ENCODE assay signal across 1 cellular context in the genomic region with DNA sequence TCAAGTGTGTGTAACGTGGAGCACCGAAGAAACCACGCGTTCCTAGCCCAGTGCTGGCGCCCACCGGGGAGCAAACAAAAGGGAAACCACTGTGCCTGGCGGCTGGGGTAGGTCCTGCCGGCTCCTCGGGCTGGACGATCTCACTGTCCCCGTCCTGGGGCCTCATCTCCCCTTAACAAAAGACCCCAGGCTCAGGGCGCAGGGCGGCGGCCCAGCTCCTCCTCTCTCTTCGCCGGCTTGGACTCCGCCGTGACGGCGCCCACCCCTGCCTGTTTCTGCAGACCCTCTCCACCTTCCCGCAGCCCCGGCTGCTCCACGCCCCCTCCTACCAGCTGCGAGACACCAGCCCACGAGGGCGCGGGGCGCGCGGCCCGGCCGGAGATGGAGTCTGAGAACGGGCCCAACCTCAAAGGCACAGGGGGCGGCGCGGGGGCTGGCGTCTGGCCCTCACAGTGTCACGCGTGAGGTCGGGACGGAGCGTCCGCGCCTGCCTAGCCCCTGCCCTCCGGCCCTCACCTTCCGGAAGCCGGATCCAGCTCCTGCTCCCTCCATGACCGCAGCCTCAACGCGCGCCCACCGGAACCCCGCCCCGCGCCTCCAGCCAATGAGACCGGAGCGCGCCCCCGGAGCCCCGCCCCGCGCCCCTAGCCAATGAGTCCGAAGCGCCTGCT.
TF ChIP-seq lines count a peak whose summit lies in the region.

A gene (minus strand): TSS at position 569 of the 671 bp plus-strand sequence. CDS start 17 bp downstream, at position 552.

TF ChIP-seq in HepG2, 621 proteins besides CTCF, POLR2A, EP300 and RAD21 (continued from another document):
- TF ChIP-seq, protein P1, sequence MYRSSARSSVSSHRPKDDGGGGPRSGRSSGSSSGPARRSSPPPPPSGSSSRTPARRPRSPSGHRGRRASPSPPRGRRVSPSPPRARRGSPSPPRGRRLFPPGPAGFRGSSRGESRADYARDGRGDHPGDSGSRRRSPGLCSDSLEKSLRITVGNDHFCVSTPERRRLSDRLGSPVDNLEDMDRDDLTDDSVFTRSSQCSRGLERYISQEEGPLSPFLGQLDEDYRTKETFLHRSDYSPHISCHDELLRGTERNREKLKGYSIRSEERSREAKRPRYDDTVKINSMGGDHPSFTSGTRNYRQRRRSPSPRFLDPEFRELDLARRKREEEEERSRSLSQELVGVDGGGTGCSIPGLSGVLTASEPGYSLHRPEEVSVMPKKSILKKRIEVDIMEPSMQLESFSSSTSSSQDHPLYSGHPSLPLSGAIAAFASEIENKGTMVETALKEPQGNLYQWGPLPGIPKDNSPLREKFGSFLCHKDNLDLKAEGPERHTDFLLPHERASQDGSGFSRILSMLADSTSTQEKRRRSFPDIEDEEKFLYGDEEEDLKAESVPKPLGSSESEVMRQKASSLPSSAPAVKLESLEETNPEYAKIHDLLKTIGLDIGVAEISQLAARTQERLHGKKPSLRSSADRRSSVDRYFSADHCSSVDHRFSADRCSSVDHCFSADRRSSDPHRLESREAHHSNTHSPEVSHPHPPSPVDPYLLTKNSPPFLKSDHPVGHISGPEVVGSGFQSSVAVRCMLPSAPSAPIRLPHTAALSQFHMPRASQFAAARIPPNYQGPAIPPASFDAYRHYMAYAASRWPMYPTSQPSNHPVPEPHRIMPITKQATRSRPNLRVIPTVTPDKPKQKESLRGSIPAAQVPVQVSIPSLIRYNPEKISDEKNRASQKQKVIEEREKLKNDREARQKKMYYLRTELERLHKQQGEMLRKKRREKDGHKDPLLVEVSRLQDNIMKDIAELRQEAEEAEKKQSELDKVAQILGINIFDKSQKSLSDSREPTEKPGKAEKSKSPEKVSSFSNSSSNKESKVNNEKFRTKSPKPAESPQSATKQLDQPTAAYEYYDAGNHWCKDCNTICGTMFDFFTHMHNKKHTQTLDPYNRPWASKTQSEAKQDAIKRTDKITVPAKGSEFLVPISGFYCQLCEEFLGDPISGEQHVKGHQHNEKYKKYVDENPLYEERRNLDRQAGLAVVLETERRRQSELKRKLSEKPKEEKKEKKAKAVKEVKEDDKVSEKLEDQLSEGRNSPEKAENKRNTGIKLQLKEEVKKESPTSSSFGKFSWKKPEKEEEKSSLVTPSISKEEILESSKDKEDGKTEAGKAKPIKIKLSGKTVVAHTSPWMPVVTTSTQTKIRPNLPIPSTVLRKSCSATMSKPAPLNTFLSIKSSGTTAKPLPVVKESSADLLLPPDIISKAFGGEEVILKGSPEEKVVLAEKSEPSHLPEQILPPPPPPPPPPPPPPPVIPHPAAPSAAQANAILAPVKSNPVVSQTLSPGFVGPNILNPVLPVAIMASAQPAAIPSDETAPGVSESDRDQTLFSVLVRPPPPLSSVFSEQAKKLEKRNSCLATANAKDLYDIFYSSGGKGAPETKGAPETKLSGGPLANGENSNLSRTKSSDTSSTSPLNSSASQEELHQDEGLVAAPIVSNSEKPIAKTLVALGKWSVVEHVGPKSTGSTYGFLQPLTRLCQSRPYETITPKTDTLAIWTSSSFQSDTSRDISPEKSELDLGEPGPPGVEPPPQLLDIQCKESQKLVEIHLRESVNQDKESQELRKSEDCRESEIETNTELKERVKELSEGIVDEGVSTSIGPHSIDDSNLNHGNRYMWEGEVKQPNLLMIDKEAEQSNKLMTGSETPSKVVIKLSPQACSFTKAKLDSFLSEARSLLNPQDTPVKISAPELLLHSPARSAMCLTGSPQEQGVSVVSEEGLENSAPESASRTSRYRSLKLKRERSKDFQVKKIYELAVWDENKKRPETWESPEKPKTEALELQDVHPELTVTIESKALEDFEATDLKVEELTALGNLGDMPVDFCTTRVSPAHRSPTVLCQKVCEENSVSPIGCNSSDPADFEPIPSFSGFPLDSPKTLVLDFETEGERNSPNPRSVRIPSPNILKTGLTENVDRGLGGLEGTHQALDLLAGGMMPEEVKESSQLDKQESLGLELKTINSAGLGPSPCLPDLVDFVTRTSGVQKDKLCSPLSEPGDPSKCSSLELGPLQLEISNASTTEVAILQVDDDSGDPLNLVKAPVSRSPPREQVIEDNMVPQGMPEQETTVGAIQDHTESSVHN (CRISPR knock-in tag; IDR thresholded peaks at IDR 0.05) = no peak; the same call in 1 of the 2 replicates
- TF ChIP-seq KLF15 (CRISPR knock-in tag; IDR thresholded peaks at IDR 0.05; ENCODE audit: borderline replicate concordance) (peak; percentile 76), ZNF670 (CRISPR knock-in tag; IDR thresholded peaks at IDR 0.05; ENCODE audit: borderline replicate concordance) (peak; percentile 80; the same call in 1 of the 2 replicates), KMT2A (CRISPR knock-in tag; IDR thresholded peaks at IDR 0.05) (no peak), ARID2 (CRISPR knock-in tag; IDR thresholded peaks at IDR 0.05; ENCODE audit: borderline replicate concordance) (0 out of 2 replicates have a peak, but pooled peaks have one; percentile 72), RARG (CRISPR knock-in tag; IDR thresholded peaks at IDR 0.05; ENCODE audit: low read depth) (no peak), ZNF232 (CRISPR knock-in tag; IDR thresholded peaks at IDR 0.05; ENCODE audit: borderline replicate concordance) (0 out of 2 replicates have a peak, but pooled peaks have one; percentile 61), ZNF816 (CRISPR knock-in tag; IDR thresholded peaks at IDR 0.05; ENCODE audit: borderline replicate concordance) (no peak), ZNF367 (CRISPR knock-in tag; IDR thresholded peaks at IDR 0.05; ENCODE audit: borderline replicate concordance) (no peak), HMG20B (CRISPR knock-in tag; conservative IDR thresholded peaks at IDR 0.05) (no peak; the same call in 1 of the 2 replicates), ZKSCAN5 (CRISPR knock-in tag; IDR thresholded peaks at IDR 0.05) (no peak), ZNF616 (CRISPR knock-in tag; IDR thresholded peaks at IDR 0.05; ENCODE audit: low read depth) (peak; percentile 38; the same call in 1 of the 2 replicates), ZNF556 (CRISPR knock-in tag; IDR thresholded peaks at IDR 0.05; ENCODE audit: borderline replicate concordance) (0 out of 2 replicates have a peak, but pooled peaks have one; percentile 92), ZNF672 (CRISPR knock-in tag; IDR thresholded peaks at IDR 0.05) (no peak), HNRNPL (IDR thresholded peaks at IDR 0.05; ENCODE audit: low read depth, low read length) (peak; percentile 66), NFYB (CRISPR knock-in tag; IDR thresholded peaks at IDR 0.05) (no peak), MTF2 (CRISPR knock-in tag; IDR thresholded peaks at IDR 0.05; ENCODE audit: borderline replicate concordance) (no peak), TBP (CRISPR knock-in tag; IDR thresholded peaks at IDR 0.05) (no peak), ZNF124 (CRISPR knock-in tag; IDR thresholded peaks at IDR 0.05) (peak; percentile 41; the same call in 1 of the 2 replicates), KDM1A (CRISPR knock-in tag; IDR thresholded peaks at IDR 0.05) (no peak), FOSL2 (CRISPR knock-in tag; IDR thresholded peaks at IDR 0.05) (no peak), TAF1 (CRISPR knock-in tag; IDR thresholded peaks at IDR 0.05) (peak; percentile 96), ZNF350 (CRISPR knock-in tag; IDR thresholded peaks at IDR 0.05; ENCODE audit: borderline replicate concordance, low read depth) (no peak), SRF (IDR thresholded peaks at IDR 0.05; ENCODE audit: low read depth, low read length) (no peak), ZNF703 (CRISPR knock-in tag; IDR thresholded peaks at IDR 0.05; ENCODE audit: borderline replicate concordance) (no peak; the same call in 1 of the 2 replicates), KDM4B (CRISPR knock-in tag; IDR thresholded peaks at IDR 0.05) (peak; percentile 60), THAP11 (CRISPR knock-in tag; IDR thresholded peaks at IDR 0.05) (no peak), SAP130 (CRISPR knock-in tag; IDR thresholded peaks at IDR 0.05; ENCODE audit: low read depth) (peak; percentile 88)
- TF ChIP-seq, protein P2, sequence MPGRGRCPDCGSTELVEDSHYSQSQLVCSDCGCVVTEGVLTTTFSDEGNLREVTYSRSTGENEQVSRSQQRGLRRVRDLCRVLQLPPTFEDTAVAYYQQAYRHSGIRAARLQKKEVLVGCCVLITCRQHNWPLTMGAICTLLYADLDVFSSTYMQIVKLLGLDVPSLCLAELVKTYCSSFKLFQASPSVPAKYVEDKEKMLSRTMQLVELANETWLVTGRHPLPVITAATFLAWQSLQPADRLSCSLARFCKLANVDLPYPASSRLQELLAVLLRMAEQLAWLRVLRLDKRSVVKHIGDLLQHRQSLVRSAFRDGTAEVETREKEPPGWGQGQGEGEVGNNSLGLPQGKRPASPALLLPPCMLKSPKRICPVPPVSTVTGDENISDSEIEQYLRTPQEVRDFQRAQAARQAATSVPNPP (CRISPR knock-in tag; IDR thresholded peaks at IDR 0.05) = no peak
- TF ChIP-seq, protein P3, sequence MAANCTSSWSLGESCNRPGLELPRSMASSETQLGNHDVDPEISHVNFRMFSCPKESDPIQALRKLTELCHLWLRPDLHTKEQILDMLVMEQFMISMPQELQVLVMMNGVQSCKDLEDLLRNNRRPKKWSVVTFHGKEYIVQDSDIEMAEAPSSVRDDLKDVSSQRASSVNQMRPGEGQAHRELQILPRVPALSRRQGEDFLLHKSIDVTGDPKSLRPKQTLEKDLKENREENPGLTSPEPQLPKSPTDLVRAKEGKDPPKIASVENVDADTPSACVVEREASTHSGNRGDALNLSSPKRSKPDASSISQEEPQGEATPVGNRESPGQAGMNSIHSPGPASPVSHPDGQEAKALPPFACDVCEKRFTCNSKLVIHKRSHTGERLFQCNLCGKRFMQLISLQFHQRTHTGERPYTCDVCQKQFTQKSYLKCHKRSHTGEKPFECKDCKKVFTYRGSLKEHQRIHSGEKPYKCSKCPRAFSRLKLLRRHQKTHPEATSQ (CRISPR knock-in tag; IDR thresholded peaks at IDR 0.05; ENCODE audit: borderline replicate concordance) = no peak
- TF ChIP-seq, protein P4, sequence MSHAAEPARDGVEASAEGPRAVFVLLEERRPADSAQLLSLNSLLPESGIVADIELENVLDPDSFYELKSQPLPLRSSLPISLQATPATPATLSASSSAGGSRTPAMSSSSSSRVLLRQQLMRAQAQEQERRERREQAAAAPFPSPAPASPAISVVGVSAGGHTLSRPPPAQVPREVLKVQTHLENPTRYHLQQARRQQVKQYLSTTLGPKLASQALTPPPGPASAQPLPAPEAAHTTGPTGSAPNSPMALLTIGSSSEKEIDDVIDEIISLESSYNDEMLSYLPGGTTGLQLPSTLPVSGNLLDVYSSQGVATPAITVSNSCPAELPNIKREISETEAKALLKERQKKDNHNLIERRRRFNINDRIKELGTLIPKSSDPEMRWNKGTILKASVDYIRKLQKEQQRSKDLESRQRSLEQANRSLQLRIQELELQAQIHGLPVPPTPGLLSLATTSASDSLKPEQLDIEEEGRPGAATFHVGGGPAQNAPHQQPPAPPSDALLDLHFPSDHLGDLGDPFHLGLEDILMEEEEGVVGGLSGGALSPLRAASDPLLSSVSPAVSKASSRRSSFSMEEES (CRISPR knock-in tag; IDR thresholded peaks at IDR 0.05) = no peak; the same call in none of the 2 replicates
- TF ChIP-seq, protein P5, sequence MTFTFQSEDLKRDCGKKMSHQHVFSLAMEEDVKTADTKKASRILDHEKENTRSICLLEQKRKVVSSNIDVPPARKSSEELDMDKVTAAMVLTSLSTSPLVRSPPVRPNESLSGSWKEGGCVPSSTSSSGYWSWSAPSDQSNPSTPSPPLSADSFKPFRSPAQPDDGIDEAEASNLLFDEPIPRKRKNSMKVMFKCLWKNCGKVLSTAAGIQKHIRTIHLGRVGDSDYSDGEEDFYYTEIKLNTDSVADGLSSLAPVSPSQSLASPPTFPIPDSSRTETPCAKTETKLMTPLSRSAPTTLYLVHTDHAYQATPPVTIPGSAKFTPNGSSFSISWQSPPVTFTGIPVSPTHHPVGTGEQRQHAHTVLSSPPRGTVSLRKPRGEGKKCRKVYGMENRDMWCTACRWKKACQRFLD (CRISPR knock-in tag; IDR thresholded peaks at IDR 0.05; ENCODE audit: borderline replicate concordance) = peak; percentile 75; the same call in 1 of the 2 replicates
